ENCODE assay signal across 19 cellular contexts in genomic region chr15:29669823-29670222, GRCh38.
DNase-seq lines count a peak whose midpoint lies in the region; ATAC-seq, FAIRE-seq and TF ChIP-seq lines count a peak whose summit lies in the region.
"Had no signal": no experiment of that assay in that cellular context is flagged by ENCODE, and none has a peak within 500 bp of the region (broad histone marks: within the 10 kb centered on the region; RNA-seq: fewer than 3 reads in every experiment).

No MANE protein-coding gene starts in this region.

- no peak for ATAC-seq in GM19463 (IDR thresholded peaks at IDR 0.05; ENCODE audit: unreplicated experiment)
- ATAC-seq: CD8-positive, alpha-beta T cell; GM23338 had no signal

- H3K27me3 ChIP-seq in breast epithelium (no peaks in the 10 kb centered on the region), left ventricle myocardium inferior (ENCODE audit: low read depth) (peaks cover 13% of the 10 kb centered on the region)

- peaks cover 17% of the 10 kb centered on the region for H3K4me1 Mint-ChIP-seq in MCF 10A (ENCODE audit: insufficient read depth, unreplicated experiment)

- no peak for FAIRE-seq in kidney (lab: Jason Lieb, UNC)
- no peak for FAIRE-seq in urothelium cell line (lab: Jason Lieb, UNC)
- FAIRE-seq: islet of Langerhans had no signal

- no peak overlapping the region for H3K9ac ChIP-seq in kidney (ENCODE audit: low read length in 2 of 2)

- POLR2A ChIA-PET in MCF 10A (lab: Yijun Ruan, JAX): interaction anchor here (1.0 kb wide), 1 partner anchor 151 kb away, joined by 4 read pairs; no protein-coding TSS in a partner anchor

- TF ChIP-seq POLR2A in breast epithelium (IDR thresholded peaks at IDR 0.05): no peak

- no peaks in the 10 kb centered on the region for H3K27me3 Mint-ChIP-seq in MCF 10A (ENCODE audit: insufficient read depth, unreplicated experiment)
- H3K27me3 Mint-ChIP-seq: brain had no signal

- CTCF ChIA-PET in MCF 10A (lab: Yijun Ruan, JAX): interaction anchor here (0.7 to 0.9 kb wide), 3 partner anchors 16 to 371 kb away, joined by 3 to 5 read pairs (median 3); no protein-coding TSS in a partner anchor

- H3K27ac ChIP-seq in breast epithelium (no peak overlapping the region), kidney (ENCODE audit: low read depth in 2 of 2, low read length in 2 of 2) (peak overlapping the region; percentile 90 to 95), left ventricle myocardium inferior (replicated peaks) (no peak overlapping the region), substantia nigra (ENCODE audit: low read depth, low read length, poor library complexity, severe bottlenecking) (no peak overlapping the region)

- H3K9me3 ChIP-seq in breast epithelium (no peaks in the 10 kb centered on the region), kidney (ENCODE audit: control insufficient read depth in 1 of 2, low read length in 2 of 2) (no peaks in the 10 kb centered on the region), left ventricle myocardium inferior (replicated peaks) (no peaks in the 10 kb centered on the region)
- H3K9me3 ChIP-seq: stomach had no signal

- no peaks in the 10 kb centered on the region for H3K36me3 Mint-ChIP-seq in MCF 10A (ENCODE audit: insufficient read depth, unreplicated experiment)
- H3K36me3 Mint-ChIP-seq: brain; CD8-positive, alpha-beta T cell had no signal

- no peak overlapping the region for H3K4me3 Mint-ChIP-seq in MCF 10A (ENCODE audit: unreplicated experiment)
- H3K4me3 Mint-ChIP-seq: brain; CD8-positive, alpha-beta T cell; GM23338 had no signal

- BruUV-seq in MCF 10A (replicated peaks; lab: Mats Ljungman, UMichigan): no TSS peak

- H3K27ac Mint-ChIP-seq in MCF 10A (ENCODE audit: low read depth, unreplicated experiment): peak overlapping the region; percentile 80
- H3K27ac Mint-ChIP-seq: CD8-positive, alpha-beta T cell; GM23338; progenitor cell of endocrine pancreas had no signal

- DNase-seq in MCF 10A (ENCODE audit: unreplicated experiment) (peak; percentile 45), breast epithelium (ENCODE audit: low spot score in 2 of 2) (no peak), astrocyte of the hippocampus (ENCODE audit: low read depth, low spot score) (peak; percentile 53), kidney (no peak), urothelium cell line (ENCODE audit: low spot score) (peak; percentile 42), left ventricle myocardium inferior (no peak), substantia nigra (lab: John Stamatoyannopoulos, UW) (no peak)
- DNase-seq: 8988T; activated CD4-positive, alpha-beta T cell treated with anti-CD3 and anti-CD28 coated beads for 1 hour; activated CD8-positive, alpha-beta memory T cell treated with anti-CD3 and anti-CD28 coated beads, Interleukin-2, amount 50 U/mL, for 48 hours; activated naive CD4-positive, alpha-beta T cell treated with Interleukin-2 at 50 U/mL for 16 hours; CD8-positive, alpha-beta T cell; NCI-H748 treated with DMSO at 0.1 percent for 48 hours; stomach had no signal

- H3K4me1 ChIP-seq in breast epithelium: no peaks in the 10 kb centered on the region
- peaks cover 19 to 20% of the 10 kb centered on the region in 2 donors for H3K4me1 ChIP-seq in kidney (ENCODE audit: control insufficient read depth in 1 of 2, insufficient read depth in 1 of 2, low read depth in 1 of 2, low read length in 2 of 2)
- peaks cover 9% of the 10 kb centered on the region for H3K4me1 ChIP-seq in left ventricle myocardium inferior

- H3K9me3 Mint-ChIP-seq in MCF 10A (ENCODE audit: unreplicated experiment): no peaks in the 10 kb centered on the region
- H3K9me3 Mint-ChIP-seq: CD8-positive, alpha-beta T cell; GM23338 had no signal

- H3K36me3 ChIP-seq in breast epithelium: no peaks in the 10 kb centered on the region
- H3K36me3 ChIP-seq in kidney (ENCODE audit: control insufficient read depth in 1 of 2, insufficient read depth in 2 of 2, low read length in 2 of 2): no peaks in the 10 kb centered on the region
- H3K36me3 ChIP-seq in left ventricle myocardium inferior: no peaks in the 10 kb centered on the region
- H3K36me3 ChIP-seq: stomach had no signal

- TF ChIP-seq CTCF in MCF 10A (IDR thresholded peaks at IDR 0.05; ENCODE audit: unreplicated experiment) (no peak), breast epithelium (IDR thresholded peaks at IDR 0.05) (no peak), kidney (IDR thresholded peaks at IDR 0.05; ENCODE audit: borderline replicate concordance, extremely low read depth, insufficient read depth) (no peak), left ventricle myocardium inferior (IDR thresholded peaks at IDR 0.05; ENCODE audit: borderline replicate concordance) (no peak)

- intact Hi-C loops in MCF 10A (cut with micrococcal nuclease) (loop anchor here (5.0 kb wide), 2 partner anchors 67 to 152 kb away; partner anchors contain the start of gene TJP1), breast epithelium (cut with DNase I; ENCODE audit: low total_unique reads) (loop anchor here (2.0 kb wide), 1 partner anchor 41 kb away; no protein-coding TSS in a partner anchor), kidney (cut with DNase I) (no loop called here), left ventricle myocardium inferior (cut with micrococcal nuclease) (loop anchor here (10.0 kb wide), 1 partner anchor 395 kb away; no protein-coding TSS in a partner anchor)

- no peak overlapping the region for H3K4me3 ChIP-seq in breast epithelium
- H3K4me3 ChIP-seq in kidney (ENCODE audit: low read length in 2 of 2): no peak overlapping the region
- H3K4me3 ChIP-seq in left ventricle myocardium inferior: no peak overlapping the region
- H3K4me3 ChIP-seq: GM23338, stomach had no signal

Comparison
In these comparisons a context has a peak if more than half of its experiments do, and no peak if none do; other contexts are left out.
1. DNase-seq: peak in MCF 10A (single experiment), astrocyte of the hippocampus (single experiment) and urothelium cell line (single experiment); none in breast epithelium (0 of 2), kidney (single experiment), left ventricle myocardium inferior (single experiment) and substantia nigra (0 of 49).
2. H3K27ac ChIP-seq: peak in kidney (2 of 2); none in breast epithelium (0 of 2), left ventricle myocardium inferior (single experiment) and substantia nigra (single experiment).